In the genomic region with DNA sequence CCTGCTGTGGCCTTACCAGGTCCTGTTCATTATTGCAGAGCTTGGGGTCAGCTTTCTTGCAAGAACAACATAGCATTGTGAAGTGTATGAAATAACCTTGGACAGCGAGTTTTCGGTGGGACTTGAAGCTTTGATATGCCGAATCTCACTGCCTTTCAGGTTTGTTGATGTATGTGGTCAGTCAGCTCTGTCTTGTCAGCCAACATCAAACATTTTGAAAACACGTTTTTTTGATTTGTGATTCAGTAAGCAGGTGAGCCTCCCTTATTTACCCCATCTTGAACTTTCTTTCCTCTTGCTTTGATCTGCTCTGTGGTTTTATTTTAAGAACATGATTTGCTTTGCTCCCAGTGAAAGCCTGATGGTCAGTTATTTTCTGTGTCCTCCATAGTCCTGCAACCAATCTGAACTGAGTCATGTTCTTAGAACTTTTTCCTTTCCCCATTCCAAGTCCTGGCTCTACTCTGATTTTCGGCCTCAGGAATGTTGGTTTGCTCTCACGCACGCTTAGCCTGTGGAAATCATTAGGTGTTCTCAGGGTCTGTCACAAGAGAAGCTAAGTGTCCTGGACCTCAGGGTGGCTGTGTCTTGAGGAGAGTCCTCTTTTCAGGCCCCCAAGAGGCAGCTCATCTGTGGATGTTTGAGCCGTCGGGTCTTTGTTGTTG, we compare ENCODE assay signal across 9 cellular contexts. TPM values are rescaled to one million over a fixed set of nuclear protein-coding genes. Genes with fewer than 3 reads are reported as not detected.
DNase-seq lines count a peak whose midpoint lies in the region; ATAC-seq and TF ChIP-seq lines count a peak whose summit lies in the region.
"Had no signal": no experiment of that assay in that cellular context is flagged by ENCODE, and none has a peak within 500 bp of the region (broad histone marks: within the 10 kb centered on the region; RNA-seq: fewer than 3 reads in every experiment).

No MANE protein-coding gene starts in this region.

- DNase-seq in AG20443 (ENCODE audit: low spot score) (peak; percentile 85), T-helper 17 cell (no peak), heart right ventricle (no peak), prostate gland (ENCODE audit: low spot score) (no peak), NCI-H1436 treated with DMSO at 0.1 percent for 48 hours (lab: John Stamatoyannopoulos, UW) (no peak), MG63 (no peak), GOT3 (lab: John Stamatoyannopoulos, UW) (no peak)
- DNase-seq: DMS79 had no signal

- H3K4me1 ChIP-seq in heart right ventricle (peaks cover 13 to 48% (median 26%) of the 10 kb centered on the region in 9 donors), prostate gland (replicated peaks) (no peaks in the 10 kb centered on the region)

- 78 to 89% methylated on average over 9 of the region's 9 CpGs for WGBS in heart right ventricle, 2 donors
- 72% methylated on average over 9 of the region's 9 CpGs for WGBS in prostate gland

- ATAC-seq in T-helper 17 cell (peak; percentile 47), heart right ventricle (peak; percentile 28 to 80 (median 48)), HG03108 (IDR thresholded peaks at IDR 0.05; ENCODE audit: unreplicated experiment) (no peak)

- no peaks in the 10 kb centered on the region for H3K27me3 ChIP-seq in heart right ventricle
- no peaks in the 10 kb centered on the region for H3K27me3 ChIP-seq in prostate gland (replicated peaks; ENCODE audit: insufficient read depth)
- no peaks in the 10 kb centered on the region for H3K27me3 ChIP-seq in MG63

- TF ChIP-seq CTCF in heart right ventricle (IDR thresholded peaks at IDR 0.05) = no peak
- no peak for TF ChIP-seq CTCF in prostate gland (IDR thresholded peaks at IDR 0.05)

- H3K27ac Mint-ChIP-seq in T-helper 17 cell = peak overlapping the region; percentile 65

- peaks cover 38% of the 10 kb centered on the region for H3K4me1 Mint-ChIP-seq in T-helper 17 cell

- peak overlapping the region; percentile 71 for H3K4me3 Mint-ChIP-seq in T-helper 17 cell

- no peaks in the 10 kb centered on the region for H3K27me3 Mint-ChIP-seq in T-helper 17 cell

- TF ChIP-seq POLR2A in prostate gland (IDR thresholded peaks at IDR 0.05) = no peak

- H3K27ac ChIP-seq in heart right ventricle (peak overlapping the region; percentile 2 to 86 (median 72)), prostate gland (peak overlapping the region; percentile 47 to 63)

- H3K36me3 ChIP-seq in heart right ventricle (peaks cover 0 to 21% (median 0%) of the 10 kb centered on the region in 9 donors), prostate gland (no peaks in the 10 kb centered on the region), MG63 (peaks cover 2% of the 10 kb centered on the region; the same call in 1 of the 2 replicates)

- intact Hi-C loops in heart right ventricle (cut with DNase I) (loop anchor here in 7 of 10 donors (2.0 to 10.0 kb wide), 6 partner anchors 50 to 65 kb away; no protein-coding TSS in a partner anchor), prostate gland (cut with DNase I) (no loop called here)

- H3K36me3 Mint-ChIP-seq in T-helper 17 cell (ENCODE audit: low read depth) = peaks cover 2% of the 10 kb centered on the region

- H3K4me3 ChIP-seq in heart right ventricle = no peak overlapping the region
- H3K4me3 ChIP-seq in prostate gland = no peak overlapping the region
- no peak overlapping the region for H3K4me3 ChIP-seq in MG63

- H3K9me3 ChIP-seq in T-helper 17 cell (ENCODE audit: control insufficient read depth, low read length, poor library complexity, severe bottlenecking) (no peaks in the 10 kb centered on the region), heart right ventricle (no peaks in the 10 kb centered on the region), prostate gland (no peaks in the 10 kb centered on the region), MG63 (no peaks in the 10 kb centered on the region)

RNA-seq across cellular contexts. Expression of a gene that starts 8.7 kb away (rescaled TPM):
- total RNA-seq in T-helper 17 cell (10 to 100 TPM; 21.1 to 26.6 TPM), heart right ventricle (10 to 100 TPM; 17.3 to 33.3 (median 21.0) TPM), prostate gland (100 to 1,000 TPM; 136 to 168 TPM)
- 10 to 100 TPM; 14.3 to 17.5 TPM for polyA plus RNA-seq in heart right ventricle
- total RNA-seq in MG63 (2014; rRNA removed; shearing (Covaris generic); ENCODE audit: low replicate concordance) = 8.3 and 10.9 TPM in 2 replicates

RNA-seq across cellular contexts. Expression of a gene that starts 38.0 kb away (rescaled TPM):
- total RNA-seq in T-helper 17 cell (1 to 10 TPM; 5.6 to 7.9 TPM), heart right ventricle (1 to 10 TPM in 9 of 10 donors, under 1 TPM in 1; 0.89 to 4.5 (median 2.3) TPM), prostate gland (10 to 100 TPM; 16.4 to 26.6 TPM)
- polyA plus RNA-seq in heart right ventricle = 1 to 10 TPM; 2.5 to 4.3 TPM
- total RNA-seq in MG63 (2014; rRNA removed; shearing (Covaris generic); ENCODE audit: low replicate concordance) = 0.96 and 6.7 TPM in 2 replicates

RNA-seq across cellular contexts. Expression of a gene that starts 38.2 kb away (rescaled TPM):
- total RNA-seq in T-helper 17 cell (1 to 10 TPM; 3.2 to 3.7 TPM), heart right ventricle (10 to 100 TPM; 10.9 to 17.8 (median 13.6) TPM), prostate gland (1 to 10 TPM; 8.0 to 8.5 TPM)
- 10 to 100 TPM in 1 of 2 donors, 1 to 10 TPM in 1; 5.0 to 15.8 TPM for polyA plus RNA-seq in heart right ventricle
- 2.3 and 6.6 TPM in 2 replicates for total RNA-seq in MG63 (2014; rRNA removed; shearing (Covaris generic); ENCODE audit: low replicate concordance)
